8 cellular contexts compared by ENCODE assay signal in the genomic region with DNA sequence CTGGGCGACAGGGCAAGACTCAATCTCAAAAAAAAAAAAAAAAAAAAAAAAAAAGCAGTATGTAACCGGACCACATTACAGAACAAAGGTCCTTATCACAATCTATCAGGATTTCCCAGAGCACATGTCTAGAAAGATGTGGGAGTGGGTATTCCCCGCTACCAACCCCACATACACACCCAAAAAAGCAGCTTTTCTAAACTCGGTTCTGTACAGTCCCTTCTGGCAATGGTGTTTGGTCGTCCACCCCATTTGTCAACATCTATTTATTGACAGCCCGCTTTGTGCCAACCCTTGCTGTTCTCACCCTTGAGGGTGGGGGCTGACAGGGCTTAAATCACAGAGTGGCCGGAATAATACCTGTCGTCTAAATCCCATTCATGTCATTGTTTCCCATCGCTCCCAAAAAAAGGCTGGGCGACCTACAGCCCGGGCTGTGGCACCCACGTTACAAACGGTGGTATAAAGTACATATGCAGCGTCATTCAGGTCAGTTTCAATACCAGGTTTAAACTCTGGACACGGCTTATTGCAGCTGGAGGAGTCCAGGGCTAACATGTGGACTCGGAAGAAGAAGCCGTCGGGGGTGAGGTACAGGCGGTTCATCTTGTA. TPM values are rescaled to one million over a fixed set of nuclear protein-coding genes. Genes with fewer than 3 reads are reported as not detected.
A peak's percentile ranks its signal among the peaks of the same experiment; 100 is the strongest.
DNase-seq lines count a peak whose midpoint lies in the region; ATAC-seq and TF ChIP-seq lines count a peak whose summit lies in the region.

No MANE protein-coding gene starts in this region.

- H3K4me3 ChIP-seq in iPS-20b (ENCODE audit: low read length), result peak overlapping the region; percentile 90

- H3K4me1 ChIP-seq in iPS-20b (ENCODE audit: insufficient read depth, low read length), result peaks cover 8% of the 10 kb centered on the region

- no peak for TF ChIP-seq CTCF in C4-2B (conservative IDR thresholded peaks at IDR 0.05)
- no peak for TF ChIP-seq CTCF in HFFc6 (IDR thresholded peaks at IDR 0.05)

- peak overlapping the region; percentile 97 for H3K4me3 Mint-ChIP-seq in HFFc6
- peak overlapping the region; percentile 96 for H3K4me3 Mint-ChIP-seq in activated naive CD8-positive, alpha-beta T cell
- H3K4me3 Mint-ChIP-seq in stimulated activated memory B cell treated with anti-CD40 and anti-IgM and Interleukin-4, amounts not matched to agents 10 μg/mL and 1 μg/mL and 100 μg/mL, for 72 hours, result peak overlapping the region; percentile 91

- H3K27me3 ChIP-seq in iPS-20b (ENCODE audit: insufficient read depth, low read length), result peaks cover 35% of the 10 kb centered on the region

- H3K36me3 ChIP-seq in iPS-20b (ENCODE audit: insufficient read depth, low read depth, low read length), result peaks cover 8% of the 10 kb centered on the region

- H3K27ac ChIP-seq in C4-2B, result peak overlapping the region; percentile 96
- peak overlapping the region; percentile 49 for H3K27ac ChIP-seq in iPS-20b (ENCODE audit: low read length)

- H3K9ac ChIP-seq in iPS-20b (ENCODE audit: low read depth, low read length), result peak overlapping the region; percentile 89

- DNase-seq in HFFc6 (no peak), mucosa of gallbladder (ENCODE audit: low spot score) (no peak), HPDE6-E6E7 (ENCODE audit: extremely low spot score) (no peak), mesenteric fat pad (ENCODE audit: low spot score) (no peak)

- ATAC-seq in stimulated activated memory B cell treated with anti-CD40 and anti-IgM and Interleukin-4, amounts not matched to agents 10 μg/mL and 1 μg/mL and 100 μg/mL, for 72 hours, result no peak

- no peaks in the 10 kb centered on the region; the same call in 1 of the 2 replicates for H3K27me3 Mint-ChIP-seq in HFFc6 (ENCODE audit: insufficient read depth)
- peaks cover 14% of the 10 kb centered on the region for H3K27me3 Mint-ChIP-seq in activated naive CD8-positive, alpha-beta T cell
- peaks cover 10% of the 10 kb centered on the region for H3K27me3 Mint-ChIP-seq in stimulated activated memory B cell treated with anti-CD40 and anti-IgM and Interleukin-4, amounts not matched to agents 10 μg/mL and 1 μg/mL and 100 μg/mL, for 72 hours

- H3K4me1 Mint-ChIP-seq in HFFc6 (ENCODE audit: low read depth), result peaks cover 33% of the 10 kb centered on the region
- peaks cover 29% of the 10 kb centered on the region for H3K4me1 Mint-ChIP-seq in activated naive CD8-positive, alpha-beta T cell (ENCODE audit: low read depth)
- H3K4me1 Mint-ChIP-seq in stimulated activated memory B cell treated with anti-CD40 and anti-IgM and Interleukin-4, amounts not matched to agents 10 μg/mL and 1 μg/mL and 100 μg/mL, for 72 hours, result peaks cover 36% of the 10 kb centered on the region

- no peaks in the 10 kb centered on the region for H3K36me3 Mint-ChIP-seq in HFFc6 (ENCODE audit: low read depth)
- H3K36me3 Mint-ChIP-seq in activated naive CD8-positive, alpha-beta T cell, result no peaks in the 10 kb centered on the region
- no peaks in the 10 kb centered on the region for H3K36me3 Mint-ChIP-seq in stimulated activated memory B cell treated with anti-CD40 and anti-IgM and Interleukin-4, amounts not matched to agents 10 μg/mL and 1 μg/mL and 100 μg/mL, for 72 hours

- H3K9me3 Mint-ChIP-seq in HFFc6, result no peaks in the 10 kb centered on the region
- no peaks in the 10 kb centered on the region for H3K9me3 Mint-ChIP-seq in activated naive CD8-positive, alpha-beta T cell (ENCODE audit: low read depth)
- no peaks in the 10 kb centered on the region for H3K9me3 Mint-ChIP-seq in stimulated activated memory B cell treated with anti-CD40 and anti-IgM and Interleukin-4, amounts not matched to agents 10 μg/mL and 1 μg/mL and 100 μg/mL, for 72 hours

- peak overlapping the region; percentile 92 for H3K27ac Mint-ChIP-seq in HFFc6
- peak overlapping the region; percentile 87 for H3K27ac Mint-ChIP-seq in activated naive CD8-positive, alpha-beta T cell
- H3K27ac Mint-ChIP-seq in stimulated activated memory B cell treated with anti-CD40 and anti-IgM and Interleukin-4, amounts not matched to agents 10 μg/mL and 1 μg/mL and 100 μg/mL, for 72 hours, result peak overlapping the region; percentile 86

- no peaks in the 10 kb centered on the region for H3K9me3 ChIP-seq in iPS-20b (ENCODE audit: insufficient read depth, low read depth, low read length)

RNA-seq across cellular contexts. Expression of gene C17orf58, which starts 3.6 kb away (rescaled TPM):
- total RNA-seq in HFFc6 (2021; fragmentation: NEBNext Ultra II Directional; extraction: Animal tissue kit (Norgen Biotek cat#: 25700)), result 1 to 10 TPM; 5.4 to 6.6 (median 6.1) TPM
- 10.0 TPM for total RNA-seq in mucosa of gallbladder
- total RNA-seq in mesenteric fat pad, result 8.8 TPM

RNA-seq across cellular contexts. Expression of gene KPNA2, which starts 42.9 kb away (rescaled TPM):
- total RNA-seq in HFFc6 (2021; fragmentation: NEBNext Ultra II Directional; extraction: Animal tissue kit (Norgen Biotek cat#: 25700)), result 100 to 1,000 TPM; 152 to 296 (median 277) TPM
- total RNA-seq in mucosa of gallbladder, result 22.6 TPM
- total RNA-seq in mesenteric fat pad, result 37.9 TPM
